23 cellular contexts compared by ENCODE assay signal in genomic region chr14:106812788-106813476, GRCh38.
"Had no signal": no experiment of that assay in that cellular context is flagged by ENCODE, and none has a peak within 500 bp of the region (broad histone marks: within the 10 kb centered on the region; RNA-seq: fewer than 3 reads in every experiment).

No MANE protein-coding gene starts in this region.

- H3K27me3 ChIP-seq: neural progenitor cell, ovary, right atrium auricular region, testis, thyroid gland, uterus had no signal

- H3K27me3 Mint-ChIP-seq: naive B cell; progenitor cell of endocrine pancreas; stimulated activated naive B cell treated with anti-CD40 and anti-IgM and Interleukin-4, amounts not matched to agents 10 μg/mL and 1 μg/mL and 100 μg/mL, for 72 hours had no signal

- DNase-seq: islet precursor cell; left ventricle myocardium inferior; mesendoderm; naive B cell; natural killer cell; nephron progenitor cell; ovary; right lobe of liver; stimulated activated CD4-positive, alpha-beta T cell treated with anti-CD3 and anti-CD28 coated beads, Interleukin-1b, Interleukin-23, amount 100 ng/mL, for 48 hours; stimulated activated CD4-positive, alpha-beta T cell treated with anti-CD3 and anti-CD28 coated beads, Interleukin-2, amount 100 ng/mL, for 48 hours; stimulated activated naive B cell treated with anti-CD40 and anti-IgM and Interleukin-4, amounts not matched to agents 10 μg/mL and 1 μg/mL and 100 μg/mL, for 72 hours; stimulated activated naive CD8-positive, alpha-beta T cell treated with anti-CD3 and anti-CD28 coated beads, Interleukin-15, Interleukin-2, amounts not matched to agents 100 U/mL and 50 U/mL, for 24 hours; stomach; testis; thyroid gland; transverse colon; uterus had no signal

- H3K27ac ChIP-seq: left ventricle myocardium inferior, neural progenitor cell, ovary, right atrium auricular region, right lobe of liver, stomach, testis, thyroid gland, transverse colon, uterus had no signal

- H3K4me1 ChIP-seq: neural progenitor cell, right lobe of liver, stomach, testis, thyroid gland, uterus had no signal

- H3K9me3 Mint-ChIP-seq: naive B cell; natural killer cell; stimulated activated naive B cell treated with anti-CD40 and anti-IgM and Interleukin-4, amounts not matched to agents 10 μg/mL and 1 μg/mL and 100 μg/mL, for 72 hours had no signal

- H3K4me3 Mint-ChIP-seq: mesothelial cell of epicardium; naive B cell; natural killer cell; nephron progenitor cell; neural progenitor cell; stimulated activated naive B cell treated with anti-CD40 and anti-IgM and Interleukin-4, amounts not matched to agents 10 μg/mL and 1 μg/mL and 100 μg/mL, for 72 hours had no signal

- H3K9ac ChIP-seq: neural progenitor cell had no signal

- H3K36me3 Mint-ChIP-seq: mesothelial cell of epicardium; naive B cell; natural killer cell; neural progenitor cell; stimulated activated naive B cell treated with anti-CD40 and anti-IgM and Interleukin-4, amounts not matched to agents 10 μg/mL and 1 μg/mL and 100 μg/mL, for 72 hours had no signal

- H3K4me2 ChIP-seq: neural progenitor cell, smooth muscle cell had no signal

- H3K9me3 ChIP-seq: left ventricle myocardium inferior, ovary, right atrium auricular region, right lobe of liver, stomach, testis, thyroid gland, transverse colon had no signal

- H2AFZ ChIP-seq: neural progenitor cell had no signal

- H3K27ac Mint-ChIP-seq: mesothelial cell of epicardium; natural killer cell; nephron progenitor cell; neural progenitor cell; progenitor cell of endocrine pancreas; stimulated activated naive B cell treated with anti-CD40 and anti-IgM and Interleukin-4, amounts not matched to agents 10 μg/mL and 1 μg/mL and 100 μg/mL, for 72 hours had no signal

- H3K4me1 Mint-ChIP-seq: mesothelial cell of epicardium, natural killer cell, nephron progenitor cell, neural progenitor cell had no signal

- H3K4me3 ChIP-seq: left ventricle myocardium inferior, lung, neural progenitor cell, ovary, right atrium auricular region, right lobe of liver, smooth muscle cell, stomach, thyroid gland, transverse colon, uterus had no signal

- H3K36me3 ChIP-seq: left ventricle myocardium inferior, neural progenitor cell, ovary, right atrium auricular region, right lobe of liver, stomach, thyroid gland, transverse colon, uterus had no signal

- ATAC-seq: natural killer cell; stimulated activated naive B cell treated with anti-CD40 and anti-IgM and Interleukin-4, amounts not matched to agents 10 μg/mL and 1 μg/mL and 100 μg/mL, for 72 hours; stimulated activated naive CD8-positive, alpha-beta T cell treated with anti-CD3 and anti-CD28 coated beads, Interleukin-15, Interleukin-2, amounts not matched to agents 100 U/mL and 50 U/mL, for 24 hours had no signal
